8 cellular contexts compared by ENCODE assay signal in the genomic region with DNA sequence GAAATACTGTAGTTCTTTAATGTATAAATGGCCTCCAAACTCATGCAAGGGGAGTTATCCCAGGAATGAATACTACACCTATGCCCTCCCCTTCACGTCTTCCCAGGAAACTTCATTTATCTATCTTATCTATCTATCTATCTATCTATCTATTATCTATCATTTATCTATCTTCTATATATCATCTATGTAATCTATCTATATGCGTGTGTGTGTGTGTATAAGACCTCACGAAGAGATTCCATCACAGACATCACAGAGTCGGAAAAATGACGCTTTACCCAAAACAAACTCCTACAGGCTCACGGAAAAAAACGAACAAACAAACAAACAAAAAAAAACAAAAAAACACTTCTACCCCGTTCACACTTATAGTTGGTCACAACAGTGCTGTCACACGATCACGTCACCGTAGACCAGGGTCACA. TPM values are rescaled to one million over a fixed set of nuclear protein-coding genes. Genes with fewer than 3 reads are reported as not detected.
DNase-seq lines count a peak whose midpoint lies in the region; ATAC-seq and TF ChIP-seq lines count a peak whose summit lies in the region.

No MANE protein-coding gene starts in this region.

- 0 to 2% methylated on average over 11 of the region's 11 CpGs for WGBS in body of pancreas, 2 donors
- WGBS in mesenchymal stem cell: 1% methylated on average over 11 of the region's 11 CpGs
- WGBS in upper lobe of left lung, 2 donors: 1 to 2% methylated on average over 11 of the region's 11 CpGs

- H3K27me3 ChIP-seq in body of pancreas (no peaks in the 10 kb centered on the region), mesenchymal stem cell (ENCODE audit: control insufficient read depth in 1 of 2, insufficient read depth in 1 of 2, low read length in 2 of 2) (no peaks in the 10 kb centered on the region), upper lobe of left lung (no peaks in the 10 kb centered on the region)

- no peak overlapping the region for H3K4ac ChIP-seq in mesenchymal stem cell (ENCODE audit: low read depth in 1 of 2, low read length in 2 of 2)

- H3K27ac Mint-ChIP-seq in activated naive CD4-positive, alpha-beta T cell treated with anti-CD3 and anti-CD28 coated beads for 36 hours: peak overlapping the region; percentile 85

- H3K4me3 ChIP-seq in body of pancreas (peak overlapping the region; percentile 52 to 92), mesenchymal stem cell (ENCODE audit: insufficient read depth in 1 of 2, low read depth in 1 of 2, low read length in 2 of 2) (peak overlapping the region; percentile 92 to 97), upper lobe of left lung (peak overlapping the region; percentile 70 to 95 (median 77))

- peaks cover 20% of the 10 kb centered on the region for H3K4me1 Mint-ChIP-seq in activated naive CD4-positive, alpha-beta T cell treated with anti-CD3 and anti-CD28 coated beads for 36 hours (ENCODE audit: low read depth)

- H2AK5ac ChIP-seq in mesenchymal stem cell (ENCODE audit: low read length, severe bottlenecking): no peak overlapping the region

- H2BK5ac ChIP-seq in mesenchymal stem cell (ENCODE audit: low read depth, low read length, poor library complexity, severe bottlenecking): no peak overlapping the region

- peak overlapping the region in 1 of 2 experiments; percentile 78 for H3K14ac ChIP-seq in mesenchymal stem cell (ENCODE audit: low read length in 2 of 2)

- H3K4me3 Mint-ChIP-seq in activated naive CD4-positive, alpha-beta T cell treated with anti-CD3 and anti-CD28 coated beads for 36 hours: peak overlapping the region; percentile 80

- no peak for ATAC-seq in body of pancreas
- no peak for ATAC-seq in upper lobe of left lung (ENCODE audit: low FRiP score in 2 of 2)
- no peak for ATAC-seq in HG03135 (IDR thresholded peaks at IDR 0.05; ENCODE audit: unreplicated experiment)
- no peak for ATAC-seq in GM19452 (IDR thresholded peaks at IDR 0.05; ENCODE audit: unreplicated experiment)

- TF ChIP-seq POLR2A in body of pancreas (IDR thresholded peaks at IDR 0.05) (no peak), upper lobe of left lung (IDR thresholded peaks at IDR 0.05) (no peak)

- TF ChIP-seq CTCF in body of pancreas (IDR thresholded peaks at IDR 0.05) (no peak), upper lobe of left lung (IDR thresholded peaks at IDR 0.05) (no peak)

- no peak overlapping the region for H2BK12ac ChIP-seq in mesenchymal stem cell (ENCODE audit: low read length in 2 of 2)

- H2AFZ ChIP-seq in mesenchymal stem cell (ENCODE audit: low read depth, low read length): peak overlapping the region; percentile 93

- H4K91ac ChIP-seq in mesenchymal stem cell (ENCODE audit: low read length): peak overlapping the region; percentile 80

- H3K79me1 ChIP-seq in mesenchymal stem cell (replicated peaks; ENCODE audit: low read length, poor library complexity, severe bottlenecking): peaks cover 22% of the 10 kb centered on the region

- peaks cover 24% of the 10 kb centered on the region for H3K9me3 Mint-ChIP-seq in activated naive CD4-positive, alpha-beta T cell treated with anti-CD3 and anti-CD28 coated beads for 36 hours

- no peak overlapping the region for H3K23ac ChIP-seq in mesenchymal stem cell (ENCODE audit: low read length in 2 of 2)

- TF ChIP-seq EP300 in upper lobe of left lung (IDR thresholded peaks at IDR 0.05): no peak

- intact Hi-C loops in activated naive CD4-positive, alpha-beta T cell treated with anti-CD3 and anti-CD28 coated beads for 36 hours (cut with micrococcal nuclease): loop anchor here (1.0 to 10.0 kb wide), 5 partner anchors 33 to 262 kb away; partner anchors contain the start of genes ZNF260, ZNF382, ZNF566 and ZNF567
- intact Hi-C loops in body of pancreas (cut with DNase I): no loop called here

- H3K27me3 Mint-ChIP-seq in activated naive CD4-positive, alpha-beta T cell treated with anti-CD3 and anti-CD28 coated beads for 36 hours (ENCODE audit: low read depth): no peaks in the 10 kb centered on the region

- H4K8ac ChIP-seq in mesenchymal stem cell (ENCODE audit: low read length): peak overlapping the region; percentile 86

- peak overlapping the region; percentile 82 to 94 for H3K18ac ChIP-seq in mesenchymal stem cell (ENCODE audit: low read depth in 1 of 2, low read length in 2 of 2)

- H2BK15ac ChIP-seq in mesenchymal stem cell (ENCODE audit: low read depth, poor library complexity, severe bottlenecking): no peak overlapping the region

- H3K9me3 ChIP-seq in body of pancreas (peaks cover 0 to 8% (median 0%) of the 10 kb centered on the region in 3 donors), mesenchymal stem cell (ENCODE audit: control insufficient read depth, low read length) (peaks cover 52% of the 10 kb centered on the region), upper lobe of left lung (peaks cover 0 to 38% (median 30%) of the 10 kb centered on the region in 4 donors)

- no peak overlapping the region for H2BK120ac ChIP-seq in mesenchymal stem cell (ENCODE audit: low read depth, low read length)

- peaks cover 66% of the 10 kb centered on the region for H3K36me3 Mint-ChIP-seq in activated naive CD4-positive, alpha-beta T cell treated with anti-CD3 and anti-CD28 coated beads for 36 hours (ENCODE audit: low read depth)

- peak overlapping the region; percentile 94 for H3K9ac ChIP-seq in mesenchymal stem cell (ENCODE audit: low read length)

- H3K27ac ChIP-seq in body of pancreas (peak overlapping the region in 3 of 4 donors; percentile 79 to 87 (median 86)), mesenchymal stem cell (ENCODE audit: low read length, poor library complexity, severe bottlenecking) (peak overlapping the region; percentile 22), upper lobe of left lung (peak overlapping the region; percentile 87 to 92 (median 91))

- H3K4me1 ChIP-seq in body of pancreas: peaks cover 16% of the 10 kb centered on the region
- H3K4me1 ChIP-seq in mesenchymal stem cell (ENCODE audit: control insufficient read depth, insufficient read depth, low read depth, low read length): no peaks in the 10 kb centered on the region
- peaks cover 10 to 22% (median 12%) of the 10 kb centered on the region in 4 donors for H3K4me1 ChIP-seq in upper lobe of left lung

- peak overlapping the region; percentile 68 for H3K4me2 ChIP-seq in mesenchymal stem cell (ENCODE audit: low read length, poor library complexity, severe bottlenecking)

- peaks cover 4 to 5% of the 10 kb centered on the region in 2 donors for H3K36me3 ChIP-seq in body of pancreas (replicated peaks in 1 of 2; ENCODE audit: insufficient read depth in 1 of 2, low read depth in 2 of 2)
- H3K36me3 ChIP-seq in mesenchymal stem cell (ENCODE audit: control insufficient read depth in 1 of 2, insufficient read depth in 2 of 2, low read depth in 1 of 2, low read length in 2 of 2): peaks cover 31 to 51% of the 10 kb centered on the region in 2 experiments
- peaks cover 4 to 41% (median 22%) of the 10 kb centered on the region in 4 donors for H3K36me3 ChIP-seq in upper lobe of left lung

- DNase-seq in activated naive CD4-positive, alpha-beta T cell treated with anti-CD3 and anti-CD28 coated beads for 36 hours: no peak
- DNase-seq in activated naive CD4-positive, alpha-beta T cell treated with Interleukin-2 at 50 U/mL for 16 hours: no peak
- DNase-seq in body of pancreas: no peak
- DNase-seq in mesenchymal stem cell: no peak
- no peak for DNase-seq in upper lobe of left lung
- no peak for DNase-seq in NCI-H2171 treated with DMSO at 0.1 percent for 48 hours (lab: John Stamatoyannopoulos, UW)

- CTCF ChIA-PET in activated naive CD4-positive, alpha-beta T cell treated with anti-CD3 and anti-CD28 coated beads for 36 hours (lab: Charles Lee): interaction anchor here (0.6 kb wide), 1 partner anchor 85 kb away, joined by 5 read pairs; no protein-coding TSS in a partner anchor

RNA-seq across cellular contexts. Expression of gene ZNF529, which starts 0.5 kb away (rescaled TPM):
- total RNA-seq in activated naive CD4-positive, alpha-beta T cell treated with anti-CD3 and anti-CD28 coated beads for 36 hours: 10 to 100 TPM; 17.1 to 18.3 TPM
- total RNA-seq in body of pancreas (1 to 10 TPM; 3.3 to 7.0 TPM), upper lobe of left lung (10 to 100 TPM in 3 of 6 donors, 1 to 10 TPM in 3; 6.0 to 18.9 (median 10.0) TPM)
- polyA plus RNA-seq in mesenchymal stem cell (2013, experiment 1 of 2): 4.2 TPM
- 4.4 TPM for polyA plus RNA-seq in mesenchymal stem cell (2013, experiment 2 of 2)

RNA-seq across cellular contexts. Expression of gene ZNF382, which starts 32.5 kb away (rescaled TPM):
- total RNA-seq in activated naive CD4-positive, alpha-beta T cell treated with anti-CD3 and anti-CD28 coated beads for 36 hours: 1 to 10 TPM; 7.5 to 7.6 TPM
- 1 to 10 TPM; 3.1 to 6.3 TPM for total RNA-seq in body of pancreas
- polyA plus RNA-seq in mesenchymal stem cell (2013, experiment 1 of 2): 3.4 TPM
- 3.7 TPM for polyA plus RNA-seq in mesenchymal stem cell (2013, experiment 2 of 2)
- 1 to 10 TPM in 5 of 6 donors, under 1 TPM in 1; 0.78 to 5.7 (median 4.1) TPM for total RNA-seq in upper lobe of left lung

RNA-seq across cellular contexts. Expression of gene ZNF260, which starts 44.5 kb away (rescaled TPM):
- total RNA-seq in activated naive CD4-positive, alpha-beta T cell treated with anti-CD3 and anti-CD28 coated beads for 36 hours: 1 to 10 TPM; 3.7 to 5.4 TPM
- total RNA-seq in body of pancreas (10 to 100 TPM in 1 of 2 donors, 1 to 10 TPM in 1; 3.0 to 16.3 TPM), upper lobe of left lung (10 to 100 TPM in 1 of 6 donors, 1 to 10 TPM in 5; 2.1 to 18.1 (median 5.9) TPM)
- polyA plus RNA-seq in mesenchymal stem cell (2013, experiment 1 of 2): 9.6 TPM
- polyA plus RNA-seq in mesenchymal stem cell (2013, experiment 2 of 2): 9.5 TPM

Comparison
In these comparisons a context has a peak if more than half of its experiments do, and no peak if none do; other contexts are left out.
1. H3K27ac ChIP-seq: peak in every context shown above with its lines; median percentile 91 in upper lobe of left lung; 86 in body of pancreas; 22 in mesenchymal stem cell.